8 cellular contexts compared by ENCODE assay signal in the genomic region with DNA sequence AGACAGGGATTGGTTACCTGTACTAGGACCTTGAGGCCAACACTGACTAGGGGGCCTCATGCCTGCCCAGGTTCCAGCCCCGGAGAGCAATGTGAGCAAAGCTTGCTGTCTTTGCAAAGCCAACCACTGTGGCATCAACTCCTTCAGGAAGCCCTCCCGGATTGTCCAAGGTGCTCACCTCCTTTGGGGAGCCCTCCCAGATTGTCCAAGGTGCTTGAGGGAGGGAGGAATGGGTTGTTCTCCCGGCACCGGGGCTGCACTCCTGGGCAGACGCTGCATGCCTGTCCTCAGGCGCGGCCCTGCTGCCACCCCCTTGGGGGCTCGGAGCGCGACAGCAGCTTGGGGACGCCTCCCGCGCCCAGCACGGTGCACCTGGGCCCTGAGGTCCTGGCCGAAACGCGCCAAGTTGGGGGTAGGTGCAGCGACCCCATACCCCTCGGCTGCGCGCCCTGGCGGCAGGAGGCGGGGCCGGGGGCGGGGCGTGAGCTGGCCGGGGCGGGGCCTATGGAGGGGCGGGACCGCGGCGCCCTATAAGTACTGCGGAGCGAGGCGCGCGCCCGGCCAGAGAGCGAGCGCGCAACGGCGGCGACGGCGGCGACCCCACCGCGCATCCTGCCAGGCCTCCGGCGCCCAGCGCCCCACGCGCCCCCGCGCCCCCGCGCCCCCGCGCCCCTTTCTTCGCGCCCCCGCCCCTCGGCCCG. TPM values are rescaled to one million over a fixed set of nuclear protein-coding genes. Genes with fewer than 3 reads are reported as not detected.
DNase-seq lines count a peak whose midpoint lies in the region; ATAC-seq and TF ChIP-seq lines count a peak whose summit lies in the region.

A gene with protein sequence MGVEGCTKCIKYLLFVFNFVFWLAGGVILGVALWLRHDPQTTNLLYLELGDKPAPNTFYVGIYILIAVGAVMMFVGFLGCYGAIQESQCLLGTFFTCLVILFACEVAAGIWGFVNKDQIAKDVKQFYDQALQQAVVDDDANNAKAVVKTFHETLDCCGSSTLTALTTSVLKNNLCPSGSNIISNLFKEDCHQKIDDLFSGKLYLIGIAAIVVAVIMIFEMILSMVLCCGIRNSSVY (plus strand): TSS at position 560 of the 701 bp plus-strand sequence. CDS start 240 bp downstream, outside the sequence.

- H3K4me1 ChIP-seq in A673 (ENCODE audit: insufficient read depth, low read length, poor library complexity, severe bottlenecking) (peaks cover 6% of the 10 kb centered on the region), HUES64 (ENCODE audit: insufficient read depth, low read length) (no peaks in the 10 kb centered on the region)

- intact Hi-C loops in A673 (cut with micrococcal nuclease; ENCODE audit: unreplicated experiment): no loop called here
- intact Hi-C loops in activated CD4-positive, alpha-beta T cell treated with anti-CD3 and anti-CD28 coated beads, Interleukin-2, amount 10 ng/mL, durations not matched to agents 24 days and 14 days (cut with micrococcal nuclease): loop anchor here (1.0 to 5.0 kb wide), 3 partner anchors 23 to 75 kb away; a partner anchor contains a TSS
- intact Hi-C loops in dendritic cell treated with granulocyte-macrophage colony-stimulating factor and Interleukin-4, amounts not matched to agents 40 ng/mL and 50 ng/mL, for 4 days (cut with micrococcal nuclease): no loop called here
- intact Hi-C loops in lower leg skin (cut with DNase I; ENCODE audit: low total_unique reads): no loop called here

- H3K9me3 ChIP-seq in A673 (ENCODE audit: low read depth, low read length, poor library complexity, severe bottlenecking): no peaks in the 10 kb centered on the region
- H3K9me3 ChIP-seq in HUES64 (ENCODE audit: insufficient read depth, low read depth, low read length): no peaks in the 10 kb centered on the region

- peak within 1 kb of the TSS; percentile 93 for H3K4me3 Mint-ChIP-seq in activated CD4-positive, alpha-beta T cell treated with anti-CD3 and anti-CD28 coated beads, Interleukin-2, amount 10 ng/mL, durations not matched to agents 24 days and 14 days
- peak within 1 kb of the TSS; percentile 86 for H3K4me3 Mint-ChIP-seq in dendritic cell treated with granulocyte-macrophage colony-stimulating factor and Interleukin-4, amounts not matched to agents 40 ng/mL and 50 ng/mL, for 4 days

- H3K27me3 Mint-ChIP-seq in activated CD4-positive, alpha-beta T cell treated with anti-CD3 and anti-CD28 coated beads, Interleukin-2, amount 10 ng/mL, durations not matched to agents 24 days and 14 days: peaks cover 7% of the 10 kb centered on the region
- H3K27me3 Mint-ChIP-seq in dendritic cell treated with granulocyte-macrophage colony-stimulating factor and Interleukin-4, amounts not matched to agents 40 ng/mL and 50 ng/mL, for 4 days: peaks cover 32% of the 10 kb centered on the region

- peaks cover 15% of the 10 kb centered on the region for H3K4me1 Mint-ChIP-seq in activated CD4-positive, alpha-beta T cell treated with anti-CD3 and anti-CD28 coated beads, Interleukin-2, amount 10 ng/mL, durations not matched to agents 24 days and 14 days
- H3K4me1 Mint-ChIP-seq in dendritic cell treated with granulocyte-macrophage colony-stimulating factor and Interleukin-4, amounts not matched to agents 40 ng/mL and 50 ng/mL, for 4 days (ENCODE audit: low read depth): peaks cover 46% of the 10 kb centered on the region

- TF ChIP-seq POLR2A in lower leg skin (IDR thresholded peaks at IDR 0.05): peak in 1 of 2 donors; percentile 37

- H3K27ac ChIP-seq in A673 (ENCODE audit: low read depth, low read length, poor library complexity, severe bottlenecking) (peak within 1 kb of the TSS; percentile 90), HUES64 (ENCODE audit: low read depth, low read length) (peak within 1 kb of the TSS; percentile 73)

- H3K36me3 ChIP-seq in A673 (ENCODE audit: insufficient read depth, low read length, poor library complexity, severe bottlenecking): no peaks in the 10 kb centered on the region
- H3K36me3 ChIP-seq in HUES64 (ENCODE audit: insufficient read depth, low read length): 0 out of 2 replicates have a peak, but pooled peaks cover 2% of the 10 kb centered on the region

- H3K4me3 ChIP-seq in A673 (ENCODE audit: low read depth, low read length, poor library complexity, severe bottlenecking) (peak within 1 kb of the TSS; percentile 91), HUES64 (ENCODE audit: low read length) (peak within 1 kb of the TSS; percentile 98), lower leg skin (ENCODE audit: low read depth, poor library complexity, severe bottlenecking) (peak within 1 kb of the TSS; percentile 94)

- DNase-seq in A673 (ENCODE audit: low spot score) (peak; percentile 34), lower leg skin (ENCODE audit: low spot score in 2 of 2) (peak; percentile 32 to 88), middle frontal gyrus (ENCODE audit: extremely low spot score, low spot score) (no peak)
- peak; percentile 88 for DNase-seq in activated CD4-positive, alpha-beta T cell treated with anti-CD3 and anti-CD28 coated beads, Interleukin-2, amount 10 ng/mL, durations not matched to agents 24 days and 14 days
- peak; percentile 53 to 71 for DNase-seq in stimulated activated CD4-positive, alpha-beta T cell treated with anti-CD3 and anti-CD28 coated beads, Interleukin-4, amount 100 ng/mL, for 4 hours

- peak; percentile 41 for ATAC-seq in GM18907 (IDR thresholded peaks at IDR 0.05; ENCODE audit: unreplicated experiment)

- 4% methylated on average over 65 of the region's 65 CpGs for WGBS in HUES64
- WGBS in lower leg skin, 2 donors: 25 to 29% methylated on average over 4 to 14 of the region's 65 CpGs

- H3K36me3 Mint-ChIP-seq in activated CD4-positive, alpha-beta T cell treated with anti-CD3 and anti-CD28 coated beads, Interleukin-2, amount 10 ng/mL, durations not matched to agents 24 days and 14 days (ENCODE audit: low read depth): peaks cover 12% of the 10 kb centered on the region
- peaks cover 27% of the 10 kb centered on the region for H3K36me3 Mint-ChIP-seq in dendritic cell treated with granulocyte-macrophage colony-stimulating factor and Interleukin-4, amounts not matched to agents 40 ng/mL and 50 ng/mL, for 4 days (ENCODE audit: low read depth)

- BruUV-seq in A673 (replicated peaks; lab: Mats Ljungman, UMichigan): no TSS peak

- H3K9ac ChIP-seq in HUES64 (ENCODE audit: low read depth, low read length): peak within 1 kb of the TSS; percentile 87

- no peaks in the 10 kb centered on the region for H3K9me3 Mint-ChIP-seq in activated CD4-positive, alpha-beta T cell treated with anti-CD3 and anti-CD28 coated beads, Interleukin-2, amount 10 ng/mL, durations not matched to agents 24 days and 14 days
- H3K9me3 Mint-ChIP-seq in dendritic cell treated with granulocyte-macrophage colony-stimulating factor and Interleukin-4, amounts not matched to agents 40 ng/mL and 50 ng/mL, for 4 days: no peaks in the 10 kb centered on the region

- POLR2A ChIA-PET in A673 (lab: Charles Lee; ENCODE audit: low non-redundant PET): interaction anchor here (0.6 kb wide), 2 partner anchors 367 to 841 kb away, joined by 6 read pairs; no protein-coding TSS in a partner anchor

- H3K27me3 ChIP-seq in A673 (replicated peaks; ENCODE audit: insufficient read depth, low read depth, low read length, poor library complexity) (no peaks in the 10 kb centered on the region), HUES64 (ENCODE audit: insufficient read depth, low read length) (0 out of 2 replicates have a peak, but pooled peaks cover 6% of the 10 kb centered on the region)

- CTCF ChIA-PET in A673 (lab: Charles Lee): no interaction called here

- TF ChIP-seq CTCF in A673 (conservative IDR thresholded peaks at IDR 0.05; ENCODE audit: low read depth, low read length): no peak
- TF ChIP-seq CTCF in lower leg skin (IDR thresholded peaks at IDR 0.05): no peak

- peak within 1 kb of the TSS; percentile 86 for H3K27ac Mint-ChIP-seq in activated CD4-positive, alpha-beta T cell treated with anti-CD3 and anti-CD28 coated beads, Interleukin-2, amount 10 ng/mL, durations not matched to agents 24 days and 14 days
- peak within 1 kb of the TSS; percentile 88 for H3K27ac Mint-ChIP-seq in dendritic cell treated with granulocyte-macrophage colony-stimulating factor and Interleukin-4, amounts not matched to agents 40 ng/mL and 50 ng/mL, for 4 days

RNA-seq across cellular contexts. Expression of the gene that starts here (rescaled TPM):
- total RNA-seq in A673 (2021): 183 and 194 TPM in 2 replicates
- 166 TPM for polyA plus RNA-seq in HUES64 (2013, experiment 1 of 2)
- 179 TPM for polyA plus RNA-seq in HUES64 (2013, experiment 2 of 2)
- 224 and 225 TPM in 2 replicates for total RNA-seq in activated CD4-positive, alpha-beta T cell treated with anti-CD3 and anti-CD28 coated beads, Interleukin-2, amount 10 ng/mL, durations not matched to agents 24 days and 14 days
- total RNA-seq in lower leg skin: 100 to 1,000 TPM; 189 to 337 (median 250) TPM
